In the genomic region with DNA sequence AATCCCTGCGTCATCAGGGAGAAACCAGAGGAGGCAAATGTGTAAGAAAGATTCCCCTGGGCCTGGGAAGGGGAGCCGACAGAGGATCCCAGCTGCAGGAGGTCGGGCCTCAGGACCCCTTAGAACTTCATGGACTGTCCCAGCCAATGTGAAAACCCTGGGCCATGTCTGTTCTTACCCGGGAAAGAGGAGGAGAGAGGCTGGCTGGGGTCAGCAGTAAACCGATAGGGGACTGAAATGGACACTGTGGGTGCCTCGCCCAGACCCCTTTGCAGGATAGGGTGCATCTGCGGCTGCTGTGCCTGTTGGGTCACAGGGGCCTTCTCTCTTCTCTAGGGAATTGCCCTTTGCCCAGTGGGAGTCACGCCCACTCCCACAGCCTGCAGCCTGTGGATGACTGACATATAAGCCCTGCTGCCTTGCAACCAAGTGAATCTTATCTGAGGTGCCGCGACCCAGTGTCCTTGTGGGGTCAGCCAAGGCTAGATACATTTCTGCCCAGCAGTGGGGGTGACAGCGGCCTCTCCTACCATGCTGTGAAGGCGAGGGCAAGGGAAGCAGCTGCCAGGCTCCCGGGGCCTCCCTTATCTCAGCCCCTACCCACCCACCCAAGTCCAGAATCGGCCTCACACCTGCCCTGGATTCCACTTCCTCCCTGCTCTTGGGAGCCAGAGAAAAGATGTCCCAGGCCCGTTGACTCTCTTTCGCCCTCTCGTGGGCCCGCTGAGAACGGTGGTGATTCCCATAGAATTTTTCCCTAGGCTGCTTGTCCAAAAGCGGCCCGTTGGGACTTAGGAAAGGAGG, we compare ENCODE assay signal across 9 cellular contexts. TPM values are rescaled to one million over a fixed set of nuclear protein-coding genes. Genes with fewer than 3 reads are reported as not detected.
DNase-seq lines count a peak whose midpoint lies in the region; ATAC-seq, FAIRE-seq and TF ChIP-seq lines count a peak whose summit lies in the region.
"Had no signal": no experiment of that assay in that cellular context is flagged by ENCODE, and none has a peak within 500 bp of the region (broad histone marks: within the 10 kb centered on the region; RNA-seq: fewer than 3 reads in every experiment).

No MANE protein-coding gene starts in this region.

- H3K9me3 ChIP-seq in OCI-LY3 (ENCODE audit: insufficient read depth, low read length) (peaks cover 14% of the 10 kb centered on the region), skeletal muscle satellite cell (replicated peaks; ENCODE audit: low read length) (peaks cover 7% of the 10 kb centered on the region)

- FAIRE-seq in GM12892 (lab: Jason Lieb, UNC), result no peak

- H3K9ac ChIP-seq in OCI-LY3 (ENCODE audit: low read length) (no peak overlapping the region), skeletal muscle satellite cell (ENCODE audit: low read depth, low read length) (peak overlapping the region; percentile 5)

- H3K4me2 ChIP-seq in OCI-LY3 (ENCODE audit: low read length) (peak overlapping the region; percentile 20; the same call in 1 of the 2 replicates), skeletal muscle satellite cell (ENCODE audit: low read length) (no peak overlapping the region)

- DNase-seq in GM12892 (ENCODE audit: insufficient read length) (peak; percentile 44), Right ventricle myocardium superior (peak; percentile 78)
- peak; percentile 51 for DNase-seq in activated naive CD4-positive, alpha-beta T cell treated with Interleukin-2 at 50 U/mL for 16 hours

- intact Hi-C loops in Right ventricle myocardium superior (cut with DNase I), result no loop called here

- peak; percentile 75 for ATAC-seq in Right ventricle myocardium superior (ENCODE audit: poor library complexity)
- ATAC-seq in HG02938 (IDR thresholded peaks at IDR 0.05; ENCODE audit: unreplicated experiment), result no peak
- no peak for ATAC-seq in HG03439 (IDR thresholded peaks at IDR 0.05; ENCODE audit: unreplicated experiment)
- ATAC-seq: stimulated activated effector memory CD8-positive, alpha-beta T cell treated with anti-CD3 and anti-CD28 coated beads, Interleukin-12 subunit alpha, Interleukin-12 subunit beta, amount 100 ng/mL, for 72 hours had no signal

- H2AFZ ChIP-seq in ACC112 (ENCODE audit: low read length, unreplicated experiment) (peak overlapping the region; percentile 36), OCI-LY3 (ENCODE audit: low read depth, low read length) (no peak overlapping the region; the same call in 1 of the 2 replicates)

- H3K4me3 ChIP-seq in ACC112 (ENCODE audit: low read depth, low read length), result no peak overlapping the region
- H3K4me3 ChIP-seq in OCI-LY3 (ENCODE audit: low read length), result no peak overlapping the region
- no peak overlapping the region for H3K4me3 ChIP-seq in skeletal muscle satellite cell (ENCODE audit: low read length)

- peak overlapping the region; percentile 97 for H3K27ac ChIP-seq in ACC112 (ENCODE audit: low read depth, low read length)
- H3K27ac ChIP-seq in OCI-LY3 (ENCODE audit: low read length), result no peak overlapping the region

- H3K27me3 ChIP-seq in ACC112 (ENCODE audit: insufficient read depth, low read length), result no peaks in the 10 kb centered on the region
- H3K27me3 ChIP-seq in OCI-LY3 (ENCODE audit: low read depth, low read length), result peaks cover 12% of the 10 kb centered on the region; the same call in 1 of the 2 replicates
- no peaks in the 10 kb centered on the region for H3K27me3 ChIP-seq in skeletal muscle satellite cell (ENCODE audit: control insufficient read depth, insufficient read depth, low read length)

- H3K36me3 ChIP-seq in ACC112 (ENCODE audit: insufficient read depth, low read length) (no peaks in the 10 kb centered on the region), OCI-LY3 (replicated peaks; ENCODE audit: low read depth, low read length) (peaks cover 3% of the 10 kb centered on the region), skeletal muscle satellite cell (ENCODE audit: insufficient read depth, low read length) (no peaks in the 10 kb centered on the region)

- H3K4me1 ChIP-seq in ACC112 (ENCODE audit: control insufficient read depth, insufficient read depth, low read length, unreplicated experiment), result peaks cover 19% of the 10 kb centered on the region
- 0 out of 2 replicates have a peak, but pooled peaks cover 3% of the 10 kb centered on the region for H3K4me1 ChIP-seq in OCI-LY3 (ENCODE audit: low read length)
- H3K4me1 ChIP-seq in skeletal muscle satellite cell (ENCODE audit: control insufficient read depth, insufficient read depth, low read length), result peaks cover 12% of the 10 kb centered on the region

- TF ChIP-seq POLR2A in GM12892 (IDR thresholded peaks at IDR 0.05; ENCODE audit: low read depth, low read length), result no peak

- H4K20me1 ChIP-seq in OCI-LY3 (ENCODE audit: insufficient read depth, low read length), result no peaks in the 10 kb centered on the region

- peak; percentile 80 for TF ChIP-seq CTCF in OCI-LY3 (IDR thresholded peaks at IDR 0.05; ENCODE audit: low read depth, low read length)

- H3K79me2 ChIP-seq in ACC112 (ENCODE audit: control insufficient read depth, insufficient read depth, low read length, unreplicated experiment) (no peaks in the 10 kb centered on the region), OCI-LY3 (ENCODE audit: low read length) (no peaks in the 10 kb centered on the region)

RNA-seq across cellular contexts. Expression of a gene that starts 57.1 kb away (rescaled TPM):
- polyA plus RNA-seq in GM12892 (2012; ENCODE audit: missing spikeins), result not detected
- total RNA-seq in Right ventricle myocardium superior, result 3.3 TPM
- 18.5 and 18.8 TPM in 2 replicates for total RNA-seq in skeletal muscle satellite cell (2012; rRNA removed)
